ENCODE assay signal across 8 cellular contexts in the genomic region with DNA sequence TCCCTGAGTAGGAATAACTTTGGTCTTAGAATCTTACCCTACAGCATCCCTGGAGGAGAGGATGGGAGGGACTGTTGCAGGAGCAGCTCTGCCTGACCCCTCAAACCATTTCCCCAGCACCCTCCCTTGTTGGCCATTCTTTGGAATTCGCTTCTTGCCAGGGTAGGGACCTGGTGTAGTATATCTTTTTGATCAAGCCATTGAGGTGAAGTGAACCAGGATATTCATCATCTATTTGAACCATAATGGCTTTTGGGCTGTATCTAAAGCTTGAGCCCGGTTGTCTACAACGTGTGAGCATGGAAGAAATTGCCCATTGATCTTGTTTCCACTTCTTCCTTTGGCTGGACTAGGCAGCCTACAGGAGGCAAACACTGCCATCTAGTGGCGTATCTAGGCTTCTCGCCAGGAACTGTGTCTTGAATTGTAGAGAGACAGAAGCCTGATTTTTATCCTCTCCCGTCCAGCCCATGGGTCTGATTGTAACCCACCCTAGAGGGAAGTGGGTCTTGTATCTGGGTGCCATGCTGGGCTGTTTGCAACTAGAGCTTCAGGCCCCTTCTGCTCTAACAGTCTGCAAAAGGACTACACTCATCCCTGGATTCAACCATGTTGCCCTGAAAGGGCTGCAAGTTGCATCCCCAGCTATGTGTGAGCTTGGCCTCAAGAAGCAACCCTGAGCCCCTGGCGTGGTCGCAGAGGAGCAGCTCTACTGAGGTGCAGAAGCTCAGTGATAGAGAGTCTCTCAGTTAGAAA.
A peak's percentile ranks its signal among the peaks of the same experiment; 100 is the strongest.
DNase-seq lines count a peak whose midpoint lies in the region; ATAC-seq and TF ChIP-seq lines count a peak whose summit lies in the region.

No MANE protein-coding gene starts in this region.

- H3K36me3 ChIP-seq in CD8-positive, alpha-beta T cell (ENCODE audit: insufficient read depth, low read length), result no peaks in the 10 kb centered on the region

- CTCF ChIA-PET in CD8-positive, alpha-beta T cell (lab: Charles Lee), result interaction anchor here (0.7 to 4.7 kb wide), 15 partner anchors 8 to 138 kb away, joined by 3 to 63 read pairs (median 5); no protein-coding TSS in a partner anchor

- no peaks in the 10 kb centered on the region for H3K27me3 ChIP-seq in CD8-positive, alpha-beta T cell (ENCODE audit: insufficient read depth, low read length)

- H3K4me3 Mint-ChIP-seq in CD8-positive, alpha-beta T cell, result no peak overlapping the region
- no peak overlapping the region; the same call in 1 of the 2 replicates for H3K4me3 Mint-ChIP-seq in HFFc6

- no peak for TF ChIP-seq POLR2A in lower leg skin (IDR thresholded peaks at IDR 0.05)

- no peaks in the 10 kb centered on the region for H3K9me3 Mint-ChIP-seq in CD8-positive, alpha-beta T cell
- no peaks in the 10 kb centered on the region for H3K9me3 Mint-ChIP-seq in HFFc6

- WGBS in lower leg skin, 2 donors, result 12 to 22% methylated on average over 8 of the region's 8 CpGs

- peak; percentile 76 for TF ChIP-seq CTCF in CD8-positive, alpha-beta T cell (IDR thresholded peaks at IDR 0.05)
- TF ChIP-seq CTCF in HFFc6 (IDR thresholded peaks at IDR 0.05), result peak; percentile 95
- TF ChIP-seq CTCF in coronary artery (IDR thresholded peaks at IDR 0.05), result peak; percentile 78
- TF ChIP-seq CTCF in lower leg skin (IDR thresholded peaks at IDR 0.05), result peak in 1 of 3 donors; percentile 9

- H3K36me3 Mint-ChIP-seq in CD8-positive, alpha-beta T cell, result no peaks in the 10 kb centered on the region
- H3K36me3 Mint-ChIP-seq in HFFc6 (ENCODE audit: low read depth), result no peaks in the 10 kb centered on the region

- H3K4me3 ChIP-seq in CD8-positive, alpha-beta T cell (ENCODE audit: low read depth, low read length), result no peak overlapping the region
- H3K4me3 ChIP-seq in coronary artery (no peak overlapping the region), lower leg skin (ENCODE audit: low read depth, poor library complexity, severe bottlenecking) (no peak overlapping the region)

- H3K27ac ChIP-seq in CD8-positive, alpha-beta T cell (ENCODE audit: low read depth, low read length), result no peak overlapping the region
- peak overlapping the region; percentile 54 to 79 for H3K27ac ChIP-seq in coronary artery

- no peaks in the 10 kb centered on the region for H3K4me1 ChIP-seq in CD8-positive, alpha-beta T cell (ENCODE audit: insufficient read depth, low read length)

- POLR2A ChIA-PET in CD8-positive, alpha-beta T cell (lab: Charles Lee), result no interaction called here

- peaks cover 38% of the 10 kb centered on the region for H3K27me3 Mint-ChIP-seq in CD8-positive, alpha-beta T cell (ENCODE audit: low read depth)
- peaks cover 8% of the 10 kb centered on the region for H3K27me3 Mint-ChIP-seq in HFFc6 (ENCODE audit: insufficient read depth)

- no peaks in the 10 kb centered on the region for H3K4me1 Mint-ChIP-seq in CD8-positive, alpha-beta T cell (ENCODE audit: low read depth)
- peaks cover 47% of the 10 kb centered on the region for H3K4me1 Mint-ChIP-seq in HFFc6 (ENCODE audit: low read depth)

- intact Hi-C loops in CD8-positive, alpha-beta T cell (cut with DNase I, micrococcal nuclease), result no loop called here
- intact Hi-C loops in lower leg skin (cut with DNase I; ENCODE audit: low total_unique reads), result no loop called here

- DNase-seq in CD8-positive, alpha-beta T cell, result peak in 6 of 7 experiments; percentile 10 to 63 (median 45)
- peak; percentile 78 for DNase-seq in HFFc6
- DNase-seq in NCI-H446 (lab: John Stamatoyannopoulos, UW), result peak; percentile 79 to 93
- DNase-seq in activated CD4-positive, alpha-beta T cell treated with anti-CD3 and anti-CD28 coated beads for 48 hours, result peak; percentile 74
- peak; percentile 76 for DNase-seq in coronary artery (ENCODE audit: low spot score)
- DNase-seq in lower leg skin (ENCODE audit: low spot score in 2 of 2), result peak; percentile 67 to 88
- peak; percentile 50 to 52 for DNase-seq in stimulated activated CD4-positive, alpha-beta T cell treated with anti-CD3 and anti-CD28 coated beads, Interleukin-4, amount 100 ng/mL, for 48 hours (ENCODE audit: low read depth in 2 of 2)

- ATAC-seq in CD8-positive, alpha-beta T cell, result peak; percentile 40
- no peak for ATAC-seq in GM21360 (IDR thresholded peaks at IDR 0.05; ENCODE audit: unreplicated experiment)

- no peaks in the 10 kb centered on the region for H3K9me3 ChIP-seq in CD8-positive, alpha-beta T cell (ENCODE audit: low read length)

- no peak overlapping the region for H3K27ac Mint-ChIP-seq in CD8-positive, alpha-beta T cell
- H3K27ac Mint-ChIP-seq in HFFc6, result peak overlapping the region; percentile 68
